ENCODE assay signal across 8 cellular contexts in genomic region chr19:33273881-33274662, GRCh38. TPM values are rescaled to one million over a fixed set of nuclear protein-coding genes. Genes with fewer than 3 reads are reported as not detected.
DNase-seq lines count a peak whose midpoint lies in the region; ATAC-seq, FAIRE-seq and TF ChIP-seq lines count a peak whose summit lies in the region.

No MANE protein-coding gene starts in this region.

- H3K27ac Mint-ChIP-seq in activated T-cell treated with anti-CD3 and anti-CD28 coated beads, Interleukin-2, amount 50 U/mL, for 24 hours, result peak overlapping the region; percentile 27

- ATAC-seq in right cardiac atrium, result peak; percentile 20 to 64
- ATAC-seq in HG02571 (IDR thresholded peaks at IDR 0.05; ENCODE audit: unreplicated experiment), result no peak
- no peak for ATAC-seq in GM21717 (IDR thresholded peaks at IDR 0.05; ENCODE audit: unreplicated experiment)
- ATAC-seq in HG02970 (IDR thresholded peaks at IDR 0.05; ENCODE audit: low FRiP score, unreplicated experiment), result no peak

- no peaks in the 10 kb centered on the region for H3K4me1 ChIP-seq in right cardiac atrium (ENCODE audit: control insufficient read depth, insufficient read depth, low read length)

- H3K27me3 ChIP-seq in right cardiac atrium (ENCODE audit: control insufficient read depth, insufficient read depth), result no peaks in the 10 kb centered on the region

- H3K4me1 Mint-ChIP-seq in activated T-cell treated with anti-CD3 and anti-CD28 coated beads, Interleukin-2, amount 50 U/mL, for 24 hours (ENCODE audit: low read depth), result peaks cover 8% of the 10 kb centered on the region

- TF ChIP-seq CTCF in AG09309 (IDR thresholded peaks at IDR 0.05; ENCODE audit: control insufficient read depth, insufficient read depth, low read depth, low read length, missing control alignments), result no peak

- peak; percentile 90 for FAIRE-seq in HTR-8/SVneo (lab: Jason Lieb, UNC)

- intact Hi-C loops in right cardiac atrium (cut with DNase I), result no loop called here

- H3K4me3 ChIP-seq in AG09309 (ENCODE audit: control insufficient read depth, low read depth, low read length) (no peak overlapping the region), right cardiac atrium (ENCODE audit: low read length) (no peak overlapping the region)

- H3K9me3 ChIP-seq in right cardiac atrium (ENCODE audit: control insufficient read depth, low read length), result no peaks in the 10 kb centered on the region

- peaks cover 2% of the 10 kb centered on the region for H3K27me3 Mint-ChIP-seq in activated T-cell treated with anti-CD3 and anti-CD28 coated beads, Interleukin-2, amount 50 U/mL, for 24 hours

- H3K4me3 Mint-ChIP-seq in activated T-cell treated with anti-CD3 and anti-CD28 coated beads, Interleukin-2, amount 50 U/mL, for 24 hours, result no peak overlapping the region

- no peak overlapping the region for H3K27ac ChIP-seq in right cardiac atrium (ENCODE audit: low read length)

- H3K36me3 Mint-ChIP-seq in activated T-cell treated with anti-CD3 and anti-CD28 coated beads, Interleukin-2, amount 50 U/mL, for 24 hours (ENCODE audit: low read depth), result no peaks in the 10 kb centered on the region

- no peaks in the 10 kb centered on the region for H3K9me3 Mint-ChIP-seq in activated T-cell treated with anti-CD3 and anti-CD28 coated beads, Interleukin-2, amount 50 U/mL, for 24 hours

- DNase-seq in AG09309 (ENCODE audit: low read depth) (peak; percentile 92), HTR-8/SVneo (ENCODE audit: insufficient read length, low spot score) (peak; percentile 40), right cardiac atrium (peak in 2 of 3 donors; percentile 47 to 55)
- DNase-seq in activated T-cell treated with anti-CD3 and anti-CD28 coated beads, Interleukin-2, amount 50 U/mL, for 24 hours, result peak; percentile 60
- DNase-seq in stimulated activated CD4-positive, alpha-beta T cell treated with anti-CD3 and anti-CD28 coated beads, Interleukin-1b, Interleukin-23, amount 100 ng/mL, for 24 hours (ENCODE audit: low read depth in 4 of 4, low spot score in 1 of 4), result peak in 3 of 4 experiments; percentile 17 to 38 (median 28)

- WGBS in right cardiac atrium, result 41% methylated on average over 16 of the region's 16 CpGs

RNA-seq across cellular contexts. Expression of gene CEBPA, which starts 28.3 kb away (rescaled TPM):
- 1 to 10 TPM; 2.1 to 5.2 (median 3.3) TPM for total RNA-seq in right cardiac atrium
- 8.7 TPM for polyA plus RNA-seq in right cardiac atrium

RNA-seq across cellular contexts. Expression of gene SLC7A10, which starts 48.4 kb away (rescaled TPM):
- not detected for total RNA-seq in right cardiac atrium
- polyA plus RNA-seq in right cardiac atrium, result 0.70 TPM

Comparison
In these comparisons a context has a peak if more than half of its experiments do, and no peak if none do; other contexts are left out.
1. DNase-seq: peak in every context shown above with its lines; median percentile 92 in AG09309; 60 in activated T-cell treated with anti-CD3 and anti-CD28 coated beads, Interleukin-2, amount 50 U/mL, for 24 hours; 51 in right cardiac atrium; 40 in HTR-8/SVneo; 28 in stimulated activated CD4-positive, alpha-beta T cell treated with anti-CD3 and anti-CD28 coated beads, Interleukin-1b, Interleukin-23, amount 100 ng/mL, for 24 hours.
2. ATAC-seq: peak in right cardiac atrium (2 of 2); none in HG02571 (single experiment), GM21717 (single experiment) and HG02970 (single experiment).